Comparison of ENCODE assay signal across 12 cellular contexts in genomic region chr17:7100641-7101379, GRCh38. TPM values are rescaled to one million over a fixed set of nuclear protein-coding genes. Genes with fewer than 3 reads are reported as not detected.
"Had no signal": no experiment of that assay in that cellular context is flagged by ENCODE, and none has a peak within 500 bp of the region (broad histone marks: within the 10 kb centered on the region; RNA-seq: fewer than 3 reads in every experiment).

No MANE protein-coding gene starts in this region.

RNA-seq across cellular contexts. Expression of gene ASGR2, which starts 13.8 kb away (rescaled TPM):
- total RNA-seq: cerebellum; endothelial cell of umbilical vein; epithelial cell of proximal tubule; fibroblast of lung; foreskin keratinocyte; mammary epithelial cell; myocyte; naive thymus-derived CD8-positive, alpha-beta T cell; occipital lobe; renal cortical epithelial cell; skeletal muscle tissue had no signal
- polyA plus RNA-seq: endothelial cell of umbilical vein; fibroblast of lung; foreskin keratinocyte; keratinocyte; mammary epithelial cell; naive thymus-derived CD8-positive, alpha-beta T cell had no signal

RNA-seq across cellular contexts. Expression of gene CLEC10A, which starts 20.8 kb away (rescaled TPM):
- total RNA-seq: cerebellum, endothelial cell of umbilical vein, epithelial cell of proximal tubule, fibroblast of lung, foreskin keratinocyte, mammary epithelial cell, myocyte, occipital lobe, renal cortical epithelial cell had no signal
- polyA plus RNA-seq: fibroblast of lung, foreskin keratinocyte, keratinocyte, mammary epithelial cell had no signal

RNA-seq across cellular contexts. Expression of gene SLC16A11, which starts 56.9 kb away (rescaled TPM):
- total RNA-seq: cerebellum, epithelial cell of proximal tubule, mammary epithelial cell, renal cortical epithelial cell, skeletal muscle tissue had no signal
- polyA plus RNA-seq: fibroblast of lung, keratinocyte, mammary epithelial cell had no signal
